In the genomic region with DNA sequence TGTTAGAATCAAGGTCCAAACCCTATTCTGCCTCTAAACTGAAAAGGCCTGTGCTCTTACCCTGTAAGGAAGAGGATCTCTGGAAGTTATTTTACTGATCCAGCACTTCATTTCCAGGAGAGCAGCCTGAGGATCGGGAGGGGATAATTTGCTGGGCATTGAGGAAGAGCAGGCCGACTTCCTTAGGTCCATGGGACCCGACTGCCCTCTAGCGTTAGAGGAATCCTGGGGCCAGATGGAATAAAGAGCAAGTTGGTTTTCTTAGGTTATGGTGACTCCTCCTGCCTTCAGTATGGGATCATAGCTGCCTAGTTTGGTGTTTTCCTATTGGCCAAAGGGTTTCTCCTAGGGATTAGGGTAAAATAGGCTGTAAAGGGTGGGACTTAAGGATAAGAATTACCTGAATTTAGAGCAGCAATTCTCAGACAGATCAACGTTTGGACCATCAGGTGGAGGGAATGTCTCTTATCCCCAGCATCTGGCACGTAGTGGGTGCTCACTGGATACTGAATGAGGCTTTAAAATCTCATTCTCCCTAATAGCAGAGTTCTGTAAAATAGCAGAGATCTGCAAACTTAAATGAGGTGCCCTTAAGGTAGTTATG, we compare ENCODE assay signal across 8 cellular contexts. TPM values are rescaled to one million over a fixed set of nuclear protein-coding genes. Genes with fewer than 3 reads are reported as not detected.
DNase-seq lines count a peak whose midpoint lies in the region; ATAC-seq and TF ChIP-seq lines count a peak whose summit lies in the region.

No MANE protein-coding gene starts in this region.

- H3K4me3 Mint-ChIP-seq in CD4-positive, CD25-positive, alpha-beta regulatory T cell = no peak overlapping the region
- H3K4me3 Mint-ChIP-seq in MCF 10A (ENCODE audit: unreplicated experiment) = no peak overlapping the region

- no peaks in the 10 kb centered on the region for H3K4me1 ChIP-seq in CD4-positive, CD25-positive, alpha-beta regulatory T cell (ENCODE audit: control insufficient read depth, insufficient read depth, low read length, poor library complexity, severe bottlenecking)
- no peaks in the 10 kb centered on the region for H3K4me1 ChIP-seq in GM23248 (ENCODE audit: insufficient read depth)

- no peaks in the 10 kb centered on the region for H3K27me3 ChIP-seq in CD4-positive, CD25-positive, alpha-beta regulatory T cell (ENCODE audit: control insufficient read depth, insufficient read depth, low read length)
- peaks cover 14% of the 10 kb centered on the region; the same call in 1 of the 2 replicates for H3K27me3 ChIP-seq in GM23248 (replicated peaks; ENCODE audit: insufficient read depth)

- TF ChIP-seq CTCF in MCF 10A (IDR thresholded peaks at IDR 0.05; ENCODE audit: unreplicated experiment) = peak; percentile 87

- H3K9me3 Mint-ChIP-seq in CD4-positive, CD25-positive, alpha-beta regulatory T cell = no peaks in the 10 kb centered on the region
- H3K9me3 Mint-ChIP-seq in MCF 10A (ENCODE audit: unreplicated experiment) = peaks cover 8% of the 10 kb centered on the region

- ATAC-seq in CD4-positive, CD25-positive, alpha-beta regulatory T cell (ENCODE audit: low read depth in 2 of 2) = no peak
- no peak for ATAC-seq in GM21360 (IDR thresholded peaks at IDR 0.05; ENCODE audit: unreplicated experiment)

- no peak overlapping the region for H3K9ac ChIP-seq in GM23248

- H3K4me3 ChIP-seq in CD4-positive, CD25-positive, alpha-beta regulatory T cell (ENCODE audit: low read depth, low read length) = no peak overlapping the region
- H3K4me3 ChIP-seq in GM23248 = no peak overlapping the region
- H3K4me3 ChIP-seq in skeletal muscle cell (ENCODE audit: low read depth, low read length) = no peak overlapping the region

- no peaks in the 10 kb centered on the region for H4K20me1 ChIP-seq in GM23248 (ENCODE audit: insufficient read depth)

- no peak overlapping the region for H3K4me2 ChIP-seq in GM23248 (ENCODE audit: unreplicated experiment)

- in situ Hi-C loops in GM23248 (cut with MboI) = loop anchor here (25.0 kb wide), 1 partner anchor 964 kb away; no protein-coding TSS in a partner anchor

- no TSS peak for BruUV-seq in MCF 10A (replicated peaks; lab: Mats Ljungman, UMichigan)

- intact Hi-C loops in MCF 10A (cut with micrococcal nuclease) = loop anchor here (1.0 to 5.0 kb wide), 6 partner anchors 134 to 468 kb away; no protein-coding TSS in a partner anchor

- no peaks in the 10 kb centered on the region for H3K9me3 ChIP-seq in CD4-positive, CD25-positive, alpha-beta regulatory T cell (ENCODE audit: control insufficient read depth in 2 of 2, low read length in 2 of 2)
- no peaks in the 10 kb centered on the region for H3K9me3 ChIP-seq in GM23248 (ENCODE audit: low read depth)

- CTCF ChIA-PET in MCF 10A (lab: Yijun Ruan, JAX) = interaction anchor here (0.6 to 11.8 kb wide), 32 partner anchors 8 to 328 kb away, joined by 3 to 333 read pairs (median 4); no protein-coding TSS in a partner anchor

- H3K36me3 Mint-ChIP-seq in CD4-positive, CD25-positive, alpha-beta regulatory T cell = peaks cover 3% of the 10 kb centered on the region
- peaks cover 16% of the 10 kb centered on the region for H3K36me3 Mint-ChIP-seq in MCF 10A (ENCODE audit: insufficient read depth, unreplicated experiment)

- H3F3A ChIP-seq in GM23248 (ENCODE audit: insufficient read depth) = peaks cover 4% of the 10 kb centered on the region; the same call in 1 of the 2 replicates

- H3K79me2 ChIP-seq in GM23248 (ENCODE audit: insufficient read depth) = no peaks in the 10 kb centered on the region

- H3K27me3 Mint-ChIP-seq in CD4-positive, CD25-positive, alpha-beta regulatory T cell = peaks cover 7% of the 10 kb centered on the region
- peaks cover 21% of the 10 kb centered on the region for H3K27me3 Mint-ChIP-seq in MCF 10A (ENCODE audit: insufficient read depth, unreplicated experiment)

- H3K36me3 ChIP-seq in CD4-positive, CD25-positive, alpha-beta regulatory T cell (ENCODE audit: control insufficient read depth, insufficient read depth, low read length) = peaks cover 3% of the 10 kb centered on the region
- H3K36me3 ChIP-seq in GM23248 (ENCODE audit: low read depth) = peaks cover 6% of the 10 kb centered on the region; the same call in 1 of the 2 replicates

- no peak overlapping the region for H3K27ac ChIP-seq in CD4-positive, CD25-positive, alpha-beta regulatory T cell (ENCODE audit: insufficient read depth, low read length, poor library complexity, severe bottlenecking)
- no peak overlapping the region for H3K27ac ChIP-seq in GM23248

- H3K27ac Mint-ChIP-seq in CD4-positive, CD25-positive, alpha-beta regulatory T cell = no peak overlapping the region
- H3K27ac Mint-ChIP-seq in MCF 10A (ENCODE audit: low read depth, unreplicated experiment) = no peak overlapping the region

- H3K9me2 ChIP-seq in GM23248 (ENCODE audit: insufficient read depth) = no peaks in the 10 kb centered on the region

- H2AFZ ChIP-seq in GM23248 = 0 out of 2 replicates have a peak overlapping the region, but pooled peaks have one; percentile 53

- POLR2A ChIA-PET in MCF 10A (lab: Yijun Ruan, JAX) = interaction anchor here (2.0 kb wide), 1 partner anchor 226 kb away, joined by 4 read pairs; no protein-coding TSS in a partner anchor

- H3K4me1 Mint-ChIP-seq in CD4-positive, CD25-positive, alpha-beta regulatory T cell = no peaks in the 10 kb centered on the region
- H3K4me1 Mint-ChIP-seq in MCF 10A (ENCODE audit: insufficient read depth, unreplicated experiment) = no peaks in the 10 kb centered on the region

- 17% methylated on average over 6 of the region's 6 CpGs for WGBS in GM23248 (ENCODE audit: low coverage in 1 of 2, low lambda C conversion rate in 2 of 2, missing lambda C conversion rate in 2 of 2), 2 experiments

- DNase-seq in CD4-positive, CD25-positive, alpha-beta regulatory T cell = peak in 2 of 3 donors; percentile 25 to 68
- DNase-seq in GM23248 (peak; percentile 91), NCI-H2029 treated with DMSO at 0.1 percent for 48 hours (lab: John Stamatoyannopoulos, UW) (peak; percentile 28), T-helper 9 cell (peak; percentile 19), MCF 10A (ENCODE audit: unreplicated experiment) (peak; percentile 89), iPS-NIHi11 (ENCODE audit: low spot score) (peak; percentile 89), skeletal muscle cell (ENCODE audit: low read depth) (peak; percentile 56)

RNA-seq across cellular contexts. Expression of a gene that starts 40.0 kb away (rescaled TPM):
- 3.7 TPM for total RNA-seq in CD4-positive, CD25-positive, alpha-beta regulatory T cell
- under 1 TPM; 0.31 to 0.45 (median 0.35) TPM for polyA plus RNA-seq in CD4-positive, CD25-positive, alpha-beta regulatory T cell
- total RNA-seq in GM23248 (2014; rRNA removed; shearing (Covaris generic)) = 0.13 and 1.2 TPM in 2 replicates
- 0.65 and 1.3 TPM in 2 replicates for polyA plus RNA-seq in GM23248 (2016; fragmentation: Nextera tagmentation; extraction: Ambion mirVana)
- total RNA-seq in MCF 10A (2022) = 0.61 and 1.0 TPM in 2 replicates

RNA-seq across cellular contexts. Expression of a gene that starts 55.3 kb away (rescaled TPM):
- total RNA-seq in CD4-positive, CD25-positive, alpha-beta regulatory T cell = 27.1 TPM
- 10 to 100 TPM; 40.5 to 55.4 (median 44.1) TPM for polyA plus RNA-seq in CD4-positive, CD25-positive, alpha-beta regulatory T cell
- 121 and 130 TPM in 2 replicates for total RNA-seq in GM23248 (2014; rRNA removed; shearing (Covaris generic))
- 92.4 and 97.2 TPM in 2 replicates for polyA plus RNA-seq in GM23248 (2016; fragmentation: Nextera tagmentation; extraction: Ambion mirVana)
- total RNA-seq in MCF 10A (2022) = 91.0 and 94.8 TPM in 2 replicates

Comparison
In these comparisons a context has a peak if more than half of its experiments do, and no peak if none do; other contexts are left out.
1. DNase-seq: peak in every context shown above with its lines; median percentile 91 in GM23248; 89 in MCF 10A; 89 in iPS-NIHi11; 56 in skeletal muscle cell; 46 in CD4-positive, CD25-positive, alpha-beta regulatory T cell; 28 in NCI-H2029 treated with DMSO at 0.1 percent for 48 hours; 19 in T-helper 9 cell.